In genomic region chr2:27664622-27665363, GRCh38 we compare ENCODE assay signal across 9 cellular contexts. TPM values are rescaled to one million over a fixed set of nuclear protein-coding genes. Genes with fewer than 3 reads are reported as not detected.
A peak's percentile ranks its signal among the peaks of the same experiment; 100 is the strongest.
DNase-seq lines count a peak whose midpoint lies in the region; ATAC-seq, FAIRE-seq and TF ChIP-seq lines count a peak whose summit lies in the region.
"Had no signal": no experiment of that assay in that cellular context is flagged by ENCODE, and none has a peak within 500 bp of the region (broad histone marks: within the 10 kb centered on the region; RNA-seq: fewer than 3 reads in every experiment).

No MANE protein-coding gene starts in this region.

- H3K9me3 ChIP-seq in AG04450 (ENCODE audit: control insufficient read depth, insufficient read depth, low read length), result 0 out of 2 replicates have a peak, but pooled peaks cover 3% of the 10 kb centered on the region
- H3K9me3 ChIP-seq in muscle layer of colon (ENCODE audit: low read length), result no peaks in the 10 kb centered on the region

- peaks cover 26% of the 10 kb centered on the region for H3K4me1 ChIP-seq in KMS-11 (ENCODE audit: low read depth, poor library complexity, severe bottlenecking)
- peaks cover 23% of the 10 kb centered on the region for H3K4me1 ChIP-seq in muscle layer of colon (ENCODE audit: insufficient read depth, low read length)

- peak overlapping the region; percentile 95 for H3K4me3 ChIP-seq in AG04450 (ENCODE audit: low read depth, low read length)
- no peak overlapping the region for H3K4me3 ChIP-seq in KMS-11 (IDR thresholded peaks at IDR 0.05; ENCODE audit: insufficient read depth, low read depth, low read length)
- H3K4me3 ChIP-seq in bronchial epithelial cell (ENCODE audit: low read depth, low read length), result peak overlapping the region; percentile 88
- peak overlapping the region; percentile 99 for H3K4me3 ChIP-seq in muscle layer of colon (ENCODE audit: low read depth in 1 of 2, low read length in 2 of 2)

- H3K9ac ChIP-seq in KMS-11 (peak overlapping the region; percentile 43; the same call in 1 of the 2 replicates), muscle layer of colon (ENCODE audit: low read length) (peak overlapping the region; percentile 93)

- peak overlapping the region; percentile 89; the same call in 1 of the 2 replicates for H2AFZ ChIP-seq in KMS-11 (ENCODE audit: low read depth)

- H4K20me1 ChIP-seq in KMS-11 (ENCODE audit: insufficient read depth), result no peaks in the 10 kb centered on the region

- DNase-seq in AG04450 (ENCODE audit: low read depth, low spot score) (no peak), bronchial epithelial cell (ENCODE audit: low read depth) (no peak), globus pallidus (ENCODE audit: low spot score) (no peak), SW480 (ENCODE audit: low spot score) (no peak), cerebellar nuclear complex (lab: John Stamatoyannopoulos, UW) (no peak)
- DNase-seq: NCI-H524 had no signal

- CTCF ChIA-PET in AG04450 (lab: Charles Lee), result interaction anchor here (5.9 kb wide), 1 partner anchor 18 kb away, joined by 51 read pairs; no protein-coding TSS in a partner anchor

- H3K79me2 ChIP-seq in KMS-11 (ENCODE audit: insufficient read depth, low read depth), result peaks cover 35% of the 10 kb centered on the region

- H3K27ac ChIP-seq in AG04450 (ENCODE audit: low read depth, low read length), result no peak overlapping the region
- no peak overlapping the region for H3K27ac ChIP-seq in KMS-11
- no peak overlapping the region for H3K27ac ChIP-seq in muscle layer of colon (ENCODE audit: low read depth, low read length)

- TF ChIP-seq CTCF in AG04450 (IDR thresholded peaks at IDR 0.05; ENCODE audit: low read depth, low read length) (no peak), KMS-11 (conservative IDR thresholded peaks at IDR 0.05; ENCODE audit: low read depth, low read length) (no peak), bronchial epithelial cell (IDR thresholded peaks at IDR 0.05; ENCODE audit: insufficient read depth, low read length, severe bottlenecking) (no peak)

- ATAC-seq in GM19324 (IDR thresholded peaks at IDR 0.05; ENCODE audit: low FRiP score, unreplicated experiment), result no peak

- peak overlapping the region; percentile 97 for H3K4me2 ChIP-seq in KMS-11

- no peaks in the 10 kb centered on the region for H3K36me3 ChIP-seq in KMS-11 (ENCODE audit: insufficient read depth)
- H3K36me3 ChIP-seq in bronchial epithelial cell (ENCODE audit: control insufficient read depth, insufficient read depth, low read length), result peaks cover 10% of the 10 kb centered on the region
- H3K36me3 ChIP-seq in muscle layer of colon (ENCODE audit: insufficient read depth, low read length), result peaks cover 29% of the 10 kb centered on the region

- FAIRE-seq in bronchial epithelial cell (lab: Jason Lieb, UNC), result no peak

- POLR2A ChIA-PET in AG04450 (lab: Yijun Ruan, JAX), result interaction anchor here (0.8 kb wide), 1 partner anchor 18 kb away, joined by 6 read pairs; no protein-coding TSS in a partner anchor

- H3K27me3 ChIP-seq in AG04450 (ENCODE audit: control insufficient read depth, insufficient read depth, low read length) (no peaks in the 10 kb centered on the region), KMS-11 (ENCODE audit: insufficient read depth, low read depth) (no peaks in the 10 kb centered on the region), bronchial epithelial cell (ENCODE audit: control insufficient read depth, insufficient read depth, low read length) (no peaks in the 10 kb centered on the region), muscle layer of colon (ENCODE audit: control insufficient read depth in 1 of 2, insufficient read depth in 2 of 2, low read length in 2 of 2) (no peaks in the 10 kb centered on the region)

RNA-seq across cellular contexts. Expression of gene SLC4A1AP, which starts 1.1 kb away (rescaled TPM):
- polyA plus RNA-seq in AG04450 (2011; rRNA removed), result 12.5 and 15.5 TPM in 2 replicates
- 5.3 and 8.9 TPM in 2 replicates for polyA minus RNA-seq in AG04450 (2011; rRNA and poly(A)+ RNA removed)
- total RNA-seq in bronchial epithelial cell, result 20.5 and 27.4 TPM in 2 replicates

RNA-seq across cellular contexts. Expression of gene SUPT7L, which starts 1.4 kb away (rescaled TPM):
- polyA plus RNA-seq in AG04450 (2011; rRNA removed), result 43.9 and 46.7 TPM in 2 replicates
- polyA minus RNA-seq in AG04450 (2011; rRNA and poly(A)+ RNA removed), result 35.2 and 41.2 TPM in 2 replicates
- total RNA-seq in bronchial epithelial cell, result 10.5 and 14.7 TPM in 2 replicates

RNA-seq across cellular contexts. Expression of gene GPN1, which starts 35.9 kb away (rescaled TPM):
- 63.9 and 73.6 TPM in 2 replicates for polyA plus RNA-seq in AG04450 (2011; rRNA removed)
- polyA minus RNA-seq in AG04450 (2011; rRNA and poly(A)+ RNA removed), result 31.5 and 46.1 TPM in 2 replicates
- total RNA-seq in bronchial epithelial cell, result 31.7 and 47.9 TPM in 2 replicates

RNA-seq across cellular contexts. Expression of gene CCDC121, which starts 36.0 kb away (rescaled TPM):
- 1.7 and 1.8 TPM in 2 replicates for polyA plus RNA-seq in AG04450 (2011; rRNA removed)
- 1.1 and 1.2 TPM in 2 replicates for polyA minus RNA-seq in AG04450 (2011; rRNA and poly(A)+ RNA removed)
- 0.79 and 0.90 TPM in 2 replicates for total RNA-seq in bronchial epithelial cell
